Comparison of ENCODE assay signal across 1 cellular context in the genomic region with DNA sequence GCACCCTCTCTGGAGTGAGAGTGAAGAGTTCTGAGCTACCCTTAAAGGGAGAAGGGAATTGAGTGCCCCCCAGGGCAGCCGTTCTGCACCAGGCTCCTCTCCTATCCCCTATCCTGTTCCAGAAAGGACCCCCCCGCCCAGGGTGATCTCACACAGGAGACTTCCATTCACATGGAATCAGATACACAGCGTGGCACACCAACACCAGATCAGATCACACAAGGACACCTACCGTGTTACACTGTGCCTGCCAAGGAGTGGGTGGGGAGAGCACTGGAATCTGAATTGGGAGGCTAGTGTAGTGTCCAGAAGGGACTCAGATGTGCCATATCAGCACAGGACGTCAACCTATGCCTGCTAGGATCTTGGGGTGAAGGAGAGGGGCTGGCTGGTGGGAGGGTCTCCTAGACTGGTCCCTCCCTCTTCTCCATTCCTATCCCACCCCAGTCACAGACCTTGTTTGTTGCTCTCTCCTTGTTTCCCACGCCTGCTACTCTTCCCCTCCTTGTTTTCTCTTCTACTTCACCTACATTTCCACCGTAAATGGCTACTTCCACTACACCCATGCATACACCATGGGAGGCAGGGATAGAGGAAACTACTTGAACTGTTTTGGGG.
TF ChIP-seq lines count a peak whose summit lies in the region.

No MANE protein-coding gene starts in this region.

TF ChIP-seq in HEK293, 187 proteins besides CTCF, POLR2A, EP300 and RAD21 (continued from another document):
- TF ChIP-seq, protein P1, sequence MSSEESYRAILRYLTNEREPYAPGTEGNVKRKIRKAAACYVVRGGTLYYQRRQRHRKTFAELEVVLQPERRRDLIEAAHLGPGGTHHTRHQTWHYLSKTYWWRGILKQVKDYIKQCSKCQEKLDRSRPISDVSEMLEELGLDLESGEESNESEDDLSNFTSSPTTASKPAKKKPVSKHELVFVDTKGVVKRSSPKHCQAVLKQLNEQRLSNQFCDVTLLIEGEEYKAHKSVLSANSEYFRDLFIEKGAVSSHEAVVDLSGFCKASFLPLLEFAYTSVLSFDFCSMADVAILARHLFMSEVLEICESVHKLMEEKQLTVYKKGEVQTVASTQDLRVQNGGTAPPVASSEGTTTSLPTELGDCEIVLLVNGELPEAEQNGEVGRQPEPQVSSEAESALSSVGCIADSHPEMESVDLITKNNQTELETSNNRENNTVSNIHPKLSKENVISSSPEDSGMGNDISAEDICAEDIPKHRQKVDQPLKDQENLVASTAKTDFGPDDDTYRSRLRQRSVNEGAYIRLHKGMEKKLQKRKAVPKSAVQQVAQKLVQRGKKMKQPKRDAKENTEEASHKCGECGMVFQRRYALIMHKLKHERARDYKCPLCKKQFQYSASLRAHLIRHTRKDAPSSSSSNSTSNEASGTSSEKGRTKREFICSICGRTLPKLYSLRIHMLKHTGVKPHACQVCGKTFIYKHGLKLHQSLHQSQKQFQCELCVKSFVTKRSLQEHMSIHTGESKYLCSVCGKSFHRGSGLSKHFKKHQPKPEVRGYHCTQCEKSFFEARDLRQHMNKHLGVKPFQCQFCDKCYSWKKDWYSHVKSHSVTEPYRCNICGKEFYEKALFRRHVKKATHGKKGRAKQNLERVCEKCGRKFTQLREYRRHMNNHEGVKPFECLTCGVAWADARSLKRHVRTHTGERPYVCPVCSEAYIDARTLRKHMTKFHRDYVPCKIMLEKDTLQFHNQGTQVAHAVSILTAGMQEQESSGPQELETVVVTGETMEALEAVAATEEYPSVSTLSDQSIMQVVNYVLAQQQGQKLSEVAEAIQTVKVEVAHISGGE (tag by site-specific recombination; conservative IDR thresholded peaks at IDR 0.05; ENCODE audit: low read depth), result no peak
- 0 out of 2 replicates have a peak, but pooled peaks have one; percentile 27 for TF ChIP-seq ZBTB7A (tag by site-specific recombination; IDR thresholded peaks at IDR 0.05; ENCODE audit: low read depth)
